In genomic region chr4:115219862-115220261, GRCh38 we compare ENCODE assay signal across 1 cellular context.
TF ChIP-seq lines count a peak whose summit lies in the region.

No MANE protein-coding gene starts in this region.

TF ChIP-seq in H1, 55 proteins besides CTCF, POLR2A, EP300 and RAD21:
- TF ChIP-seq POU5F1 (IDR thresholded peaks at IDR 0.05; ENCODE audit: low read depth, low read length) (no peak), NRF1 (IDR thresholded peaks at IDR 0.05; ENCODE audit: low read depth, low read length) (no peak), USF2 (IDR thresholded peaks at IDR 0.05; ENCODE audit: low read length) (no peak), NANOG (IDR thresholded peaks at IDR 0.05; ENCODE audit: insufficient read depth, low read depth, low read length, poor library complexity, severe bottlenecking) (no peak), ATF3 (IDR thresholded peaks at IDR 0.05; ENCODE audit: insufficient read depth, low read depth, low read length) (no peak), ASH2L (IDR thresholded peaks at IDR 0.05; ENCODE audit: low read length) (no peak), SP2 (IDR thresholded peaks at IDR 0.05; ENCODE audit: low read length) (no peak)
